In genomic region chr10:13483073-13483472, GRCh38 we compare ENCODE assay signal across 23 cellular contexts. TPM values are rescaled to one million over a fixed set of nuclear protein-coding genes. Genes with fewer than 3 reads are reported as not detected.
DNase-seq lines count a peak whose midpoint lies in the region; ATAC-seq and TF ChIP-seq lines count a peak whose summit lies in the region.
"Had no signal": no experiment of that assay in that cellular context is flagged by ENCODE, and none has a peak within 500 bp of the region (broad histone marks: within the 10 kb centered on the region; RNA-seq: fewer than 3 reads in every experiment).

No MANE protein-coding gene starts in this region.

- H3K4me1 ChIP-seq in OCI-LY3 (ENCODE audit: low read length) (peaks cover 20% of the 10 kb centered on the region), parathyroid adenoma (no peaks in the 10 kb centered on the region), tibial nerve (no peaks in the 10 kb centered on the region)
- H3K4me1 ChIP-seq: heart left ventricle, left ventricle myocardium inferior had no signal

- H3K4me3 ChIP-seq in OCI-LY3 (ENCODE audit: low read length) = no peak overlapping the region
- H3K4me3 ChIP-seq in parathyroid adenoma (ENCODE audit: low read depth, low read length) = no peak overlapping the region
- H3K4me3 ChIP-seq in tibial nerve = no peak overlapping the region
- H3K4me3 ChIP-seq: BLaER1 treated with 17β-estradiol and CSF1 and Interleukin-3, amounts not matched to agents 10 nM and 100 nM; cardiac muscle cell; heart left ventricle; left ventricle myocardium inferior had no signal

- H2AFZ ChIP-seq in OCI-LY3 (ENCODE audit: low read depth, low read length) (no peak overlapping the region), parathyroid adenoma (no peak overlapping the region)

- TF ChIP-seq EP300 in tibial nerve (IDR thresholded peaks at IDR 0.05) = no peak

- no peak overlapping the region for H3K9ac ChIP-seq in OCI-LY3 (ENCODE audit: low read length)
- H3K9ac ChIP-seq in parathyroid adenoma = no peak overlapping the region
- H3K9ac ChIP-seq: BLaER1 treated with 17β-estradiol and CSF1 and Interleukin-3, amounts not matched to agents 10 nM and 100 nM had no signal

- H4K20me1 ChIP-seq in OCI-LY3 (ENCODE audit: insufficient read depth, low read length) = no peaks in the 10 kb centered on the region
- H4K20me1 ChIP-seq: BLaER1 treated with 17β-estradiol and CSF1 and Interleukin-3, amounts not matched to agents 10 nM and 100 nM had no signal

- no peak for TF ChIP-seq POLR2A in tibial nerve (IDR thresholded peaks at IDR 0.05)

- DNase-seq in GM13976 (ENCODE audit: low spot score) (peak; percentile 32), AML-193 (lab: John Stamatoyannopoulos, UW) (no peak), RPMI8226 (no peak), tibial nerve (ENCODE audit: low spot score in 2 of 2) (no peak)
- DNase-seq in stimulated activated naive CD4-positive, alpha-beta T cell treated with Interleukin-2 at 50 U/mL for 16 hours (lab: John Stamatoyannopoulos, UW) = no peak
- DNase-seq: activated CD4-positive, alpha-beta T cell treated with anti-CD3 and anti-CD28 coated beads for 4 hours; activated CD8-positive, alpha-beta memory T cell treated with anti-CD3 and anti-CD28 coated beads, Interleukin-2, amount 10 ng/mL, durations not matched to agents 7 days and 5 days; activated naive CD4-positive, alpha-beta T cell treated with anti-CD3 and anti-CD28 coated beads, Interleukin-2, amount 10 ng/mL, durations not matched to agents 7 days and 5 days; amygdala; Calu3; cortex of kidney; heart left ventricle; Kasumi-1; left ventricle myocardium inferior; NCI-H1092; NCI-H2029 treated with DMSO at 0.1 percent for 48 hours; NCI-H345; posterior cingulate gyrus had no signal

- H3K27me3 ChIP-seq in OCI-LY3 (ENCODE audit: low read depth, low read length) (no peaks in the 10 kb centered on the region), parathyroid adenoma (ENCODE audit: control insufficient read depth, insufficient read depth, low read length) (no peaks in the 10 kb centered on the region), tibial nerve (no peaks in the 10 kb centered on the region)
- H3K27me3 ChIP-seq: BLaER1 treated with 17β-estradiol and CSF1 and Interleukin-3, amounts not matched to agents 10 nM and 100 nM; cardiac muscle cell; heart left ventricle had no signal

- H3K36me3 ChIP-seq in OCI-LY3 (replicated peaks; ENCODE audit: low read depth, low read length) = no peaks in the 10 kb centered on the region
- H3K36me3 ChIP-seq in parathyroid adenoma (ENCODE audit: control insufficient read depth, insufficient read depth, low read length) = no peaks in the 10 kb centered on the region
- peaks cover 0 to 28% (median 0%) of the 10 kb centered on the region in 3 donors for H3K36me3 ChIP-seq in tibial nerve
- H3K36me3 ChIP-seq: BLaER1 treated with 17β-estradiol and CSF1 and Interleukin-3, amounts not matched to agents 10 nM and 100 nM; cardiac muscle cell had no signal

- peak; percentile 65 for ATAC-seq in GM21447 (IDR thresholded peaks at IDR 0.05; ENCODE audit: unreplicated experiment)
- ATAC-seq: activated CD8-positive, alpha-beta memory T cell treated with anti-CD3 and anti-CD28 coated beads, Interleukin-2, amount 10 ng/mL, durations not matched to agents 7 days and 5 days; heart left ventricle had no signal

- H3K4me2 ChIP-seq in OCI-LY3 (ENCODE audit: low read length) (peak overlapping the region; percentile 50; the same call in 1 of the 2 replicates), parathyroid adenoma (ENCODE audit: low read length) (peak overlapping the region; percentile 20)

- no peaks in the 10 kb centered on the region for H3K79me2 ChIP-seq in OCI-LY3 (ENCODE audit: low read length)
- no peaks in the 10 kb centered on the region for H3K79me2 ChIP-seq in parathyroid adenoma

- WGBS in tibial nerve, 2 donors = 88 to 89% methylated on average over 3 of the region's 3 CpGs

- in situ Hi-C loops in GM13976 (cut with MboI; ENCODE audit: low sequenced_read_pairs, unreplicated experiment) = no loop called here

- no peak overlapping the region for H3K27ac ChIP-seq in OCI-LY3 (ENCODE audit: low read length)
- H3K27ac ChIP-seq in parathyroid adenoma = no peak overlapping the region
- H3K27ac ChIP-seq in tibial nerve = no peak overlapping the region
- H3K27ac ChIP-seq: BLaER1 treated with 17β-estradiol and CSF1 and Interleukin-3, amounts not matched to agents 10 nM and 100 nM; cardiac muscle cell; heart left ventricle; left ventricle myocardium inferior had no signal

- H3K9me3 ChIP-seq in OCI-LY3 (ENCODE audit: insufficient read depth, low read length) = no peaks in the 10 kb centered on the region
- H3K9me3 ChIP-seq in parathyroid adenoma (ENCODE audit: control insufficient read depth, low read length) = no peaks in the 10 kb centered on the region
- no peaks in the 10 kb centered on the region for H3K9me3 ChIP-seq in tibial nerve
- H3K9me3 ChIP-seq: BLaER1 treated with 17β-estradiol and CSF1 and Interleukin-3, amounts not matched to agents 10 nM and 100 nM; heart left ventricle; left ventricle myocardium inferior had no signal

- no peak for TF ChIP-seq CTCF in GM13976 (IDR thresholded peaks at IDR 0.05; ENCODE audit: borderline replicate concordance, control extremely low read depth, extremely low read depth, insufficient read depth, missing control alignments)
- no peak for TF ChIP-seq CTCF in OCI-LY3 (IDR thresholded peaks at IDR 0.05; ENCODE audit: low read depth, low read length)
- TF ChIP-seq CTCF in parathyroid adenoma (IDR thresholded peaks at IDR 0.05) = no peak
- no peak for TF ChIP-seq CTCF in tibial nerve (IDR thresholded peaks at IDR 0.05)

RNA-seq across cellular contexts. Expression of gene BEND7, which starts 45.7 kb away (rescaled TPM):
- 10 to 100 TPM; 10.8 to 27.5 (median 21.5) TPM for total RNA-seq in tibial nerve
- total RNA-seq: activated CD8-positive, alpha-beta memory T cell treated with anti-CD3 and anti-CD28 coated beads, Interleukin-2, amount 10 ng/mL, durations not matched to agents 7 days and 5 days had no signal
